In genomic region chr2:236702693-236703092, GRCh38 we compare ENCODE assay signal across 13 cellular contexts.
"Had no signal": no experiment of that assay in that cellular context is flagged by ENCODE, and none has a peak within 500 bp of the region (broad histone marks: within the 10 kb centered on the region; RNA-seq: fewer than 3 reads in every experiment).

No MANE protein-coding gene starts in this region.

- DNase-seq: activated naive CD4-positive, alpha-beta T cell treated with anti-CD3 and anti-CD28 coated beads, Interleukin-2, amount 50 U/mL, for 16 hours; activated T-cell treated with anti-CD3 and anti-CD28 coated beads, Interleukin-2, amount 50 U/mL, for 1 hour; effector memory CD8-positive, alpha-beta T cell; hypothalamus; kidney glomerular epithelial cell; mucosa of descending colon; naive thymus-derived CD8-positive, alpha-beta T cell; stimulated activated CD4-positive, alpha-beta T cell treated with anti-CD3 and anti-CD28 coated beads, Interleukin-2, amount 100 ng/mL, for 24 hours; stimulated activated naive B cell treated with anti-CD40 and anti-IgM and Interleukin-4, amounts not matched to agents 10 μg/mL and 1 μg/mL and 100 μg/mL, for 72 hours; substantia nigra had no signal

- H3K4me1 Mint-ChIP-seq: central memory CD8-positive, alpha-beta T cell had no signal

- H3K36me3 Mint-ChIP-seq: naive thymus-derived CD8-positive, alpha-beta T cell; stimulated activated naive B cell treated with anti-CD40 and anti-IgM and Interleukin-4, amounts not matched to agents 10 μg/mL and 1 μg/mL and 100 μg/mL, for 72 hours; type B pancreatic cell had no signal

- H3K9me3 ChIP-seq: mucosa of descending colon had no signal

- H3K27ac Mint-ChIP-seq: effector memory CD8-positive, alpha-beta T cell; naive thymus-derived CD8-positive, alpha-beta T cell; stimulated activated naive B cell treated with anti-CD40 and anti-IgM and Interleukin-4, amounts not matched to agents 10 μg/mL and 1 μg/mL and 100 μg/mL, for 72 hours; type B pancreatic cell had no signal

- H3K27me3 Mint-ChIP-seq: naive thymus-derived CD8-positive, alpha-beta T cell had no signal

- H3K9me3 Mint-ChIP-seq: central memory CD8-positive, alpha-beta T cell; effector memory CD8-positive, alpha-beta T cell; naive thymus-derived CD8-positive, alpha-beta T cell had no signal

- H3K4me3 ChIP-seq: mucosa of descending colon had no signal

- ATAC-seq: effector memory CD8-positive, alpha-beta T cell; mucosa of descending colon; naive thymus-derived CD8-positive, alpha-beta T cell; sciatic nerve; stimulated activated naive B cell treated with anti-CD40 and anti-IgM and Interleukin-4, amounts not matched to agents 10 μg/mL and 1 μg/mL and 100 μg/mL, for 72 hours had no signal

- H3K4me3 Mint-ChIP-seq: central memory CD8-positive, alpha-beta T cell; effector memory CD8-positive, alpha-beta T cell; naive thymus-derived CD8-positive, alpha-beta T cell; stimulated activated naive B cell treated with anti-CD40 and anti-IgM and Interleukin-4, amounts not matched to agents 10 μg/mL and 1 μg/mL and 100 μg/mL, for 72 hours; type B pancreatic cell had no signal
